In genomic region chr16:79600636-79601091, GRCh38 we compare ENCODE assay signal across 8 cellular contexts. TPM values are rescaled to one million over a fixed set of nuclear protein-coding genes. Genes with fewer than 3 reads are reported as not detected.
DNase-seq lines count a peak whose midpoint lies in the region; ATAC-seq and TF ChIP-seq lines count a peak whose summit lies in the region.

MAF (minus strand) TSS chr16:79600737; CDS start chr16:79599902, 835 bp downstream.

- no peak within 1 kb of the TSS for H2BK120ac ChIP-seq in IMR-90 (ENCODE audit: low read depth, low read length)

- no peak within 1 kb of the TSS for H4K91ac ChIP-seq in IMR-90 (ENCODE audit: insufficient read depth, low read depth, low read length)

- ATAC-seq in IMR-90 (ENCODE audit: low read depth) = peak; percentile 50
- peak; percentile 80 to 84 for ATAC-seq in naive thymus-derived CD8-positive, alpha-beta T cell

- CTCF ChIA-PET in IMR-90 (lab: Yijun Ruan, JAX) = interaction anchor here (0.6 kb wide), 2 partner anchors 14 to 1476 kb away, joined by 3 read pairs; no protein-coding TSS in a partner anchor

- in situ Hi-C loops in IMR-90 (cut with MboI; ENCODE audit: low sequenced_read_pairs) = loop anchor here (10.0 kb wide), 1 partner anchor 1476 kb away; no protein-coding TSS in a partner anchor

- H3K36me3 ChIP-seq in IMR-90 (ENCODE audit: control insufficient read depth, insufficient read depth, low read length) = no peaks in the 10 kb centered on the region

- H3K9ac ChIP-seq in IMR-90 (ENCODE audit: low read depth, low read length) = no peak within 1 kb of the TSS

- TF ChIP-seq CTCF in IMR-90 (conservative IDR thresholded peaks at IDR 0.05; ENCODE audit: low read depth, low read length) = no peak

- H3K23ac ChIP-seq in IMR-90 (ENCODE audit: low read depth, low read length) = no peak within 1 kb of the TSS

- no peak within 1 kb of the TSS for H4K8ac ChIP-seq in IMR-90 (ENCODE audit: low read depth in 2 of 2, low read length in 2 of 2)

- WGBS in IMR-90 (ENCODE audit: extremely low coverage in 2 of 2, insufficient read length in 1 of 2), 2 experiments = 3% methylated on average over 10 of the region's 26 CpGs; no CpG with 5 or more reads in 1 of the 2 experiments

- no peak within 1 kb of the TSS for H2AK9ac ChIP-seq in IMR-90 (replicated peaks; ENCODE audit: low read depth, low read length, poor library complexity)

- no peaks in the 10 kb centered on the region for H3K9me3 ChIP-seq in IMR-90 (ENCODE audit: control insufficient read depth, insufficient read depth, low read length)

- no peak within 1 kb of the TSS for H3K18ac ChIP-seq in IMR-90 (ENCODE audit: low read depth, low read length)

- H3K27me3 ChIP-seq in IMR-90 (ENCODE audit: control insufficient read depth, insufficient read depth, low read length) = peaks cover 19% of the 10 kb centered on the region

- no peaks in the 10 kb centered on the region for H3K9me1 ChIP-seq in IMR-90 (ENCODE audit: insufficient read depth, low read length)

- BruUV-seq in IMR-90 (replicated peaks; lab: Mats Ljungman, UMichigan) = no TSS peak

- peaks cover 30 to 73% (median 44%) of the 10 kb centered on the region in 5 donors for H3K27me3 Mint-ChIP-seq in naive thymus-derived CD8-positive, alpha-beta T cell

- H3K9me3 Mint-ChIP-seq in naive thymus-derived CD8-positive, alpha-beta T cell = no peaks in the 10 kb centered on the region

- H3K14ac ChIP-seq in IMR-90 (replicated peaks; ENCODE audit: low read depth, low read length) = no peak within 1 kb of the TSS

- intact Hi-C loops in IMR-90 (cut with micrococcal nuclease) = loop anchor here (5.0 to 10.0 kb wide), 2 partner anchors 767 to 1366 kb away; no protein-coding TSS in a partner anchor

- peak within 1 kb of the TSS in 9 of 10 donors; percentile 28 to 89 (median 81) for H3K27ac Mint-ChIP-seq in naive thymus-derived CD8-positive, alpha-beta T cell

- no peak within 1 kb of the TSS for H2BK20ac ChIP-seq in IMR-90 (ENCODE audit: low read depth, low read length)

- H3K4me3 ChIP-seq in IMR-90 (ENCODE audit: insufficient read depth, low read depth, low read length) = peak within 1 kb of the TSS; percentile 25

- H2AFZ ChIP-seq in IMR-90 (replicated peaks; ENCODE audit: low read length, poor library complexity) = peak within 1 kb of the TSS; percentile 67

- TF ChIP-seq POLR2A in IMR-90 (IDR thresholded peaks at IDR 0.05; ENCODE audit: low read depth, low read length) = no peak

- H3K27ac ChIP-seq in IMR-90 (ENCODE audit: insufficient read depth, low read length) = no peak within 1 kb of the TSS

- no peak within 1 kb of the TSS for H4K5ac ChIP-seq in IMR-90 (ENCODE audit: low read depth, low read length)

- H2BK15ac ChIP-seq in IMR-90 (ENCODE audit: low read depth, low read length) = no peak within 1 kb of the TSS

- H3K4me1 Mint-ChIP-seq in naive thymus-derived CD8-positive, alpha-beta T cell = peaks cover 12 to 37% (median 29%) of the 10 kb centered on the region in 4 donors

- peaks cover 0 to 4% (median 3%) of the 10 kb centered on the region in 3 donors for H3K36me3 Mint-ChIP-seq in naive thymus-derived CD8-positive, alpha-beta T cell

- H3K4me3 Mint-ChIP-seq in naive thymus-derived CD8-positive, alpha-beta T cell = peak within 1 kb of the TSS; percentile 84 to 98 (median 92)

- peak; percentile 68 for DNase-seq in DMS53 treated with DMSO at 0.1 percent for 48 hours (lab: John Stamatoyannopoulos, UW; ENCODE audit: unreplicated experiment)
- peak; percentile 24 for DNase-seq in IMR-90
- peak; percentile 18 for DNase-seq in SHP77 treated with DMSO at 0.1 percent for 48 hours (lab: John Stamatoyannopoulos, UW)
- DNase-seq in activated naive CD4-positive, alpha-beta T cell (lab: John Stamatoyannopoulos, UW) = peak; percentile 22 to 63 (median 48)
- peak; percentile 30 for DNase-seq in fibroblast of the conjunctiva (ENCODE audit: low read depth)
- DNase-seq in naive thymus-derived CD8-positive, alpha-beta T cell = peak; percentile 24 to 73 (median 59)
- peak; percentile 77 to 80 for DNase-seq in stimulated activated CD8-positive, alpha-beta memory T cell treated with anti-CD3 and anti-CD28 coated beads, Interleukin-7, amount 100 ng/mL, for 4 hours (ENCODE audit: low read depth in 2 of 2)
- DNase-seq in NAMALWA (ENCODE audit: low spot score) = no peak

- no peak within 1 kb of the TSS for H3K4ac ChIP-seq in IMR-90 (ENCODE audit: low read depth, low read length)

- POLR2A ChIA-PET in IMR-90 (lab: Charles Lee; ENCODE audit: unreplicated experiment) = no interaction called here
- POLR2A ChIA-PET in naive thymus-derived CD8-positive, alpha-beta T cell (lab: Charles Lee) = no interaction called here

- H3K4me2 ChIP-seq in IMR-90 (ENCODE audit: low read depth, low read length) = peak within 1 kb of the TSS; percentile 68

- no peaks in the 10 kb centered on the region for H4K20me1 ChIP-seq in IMR-90 (ENCODE audit: insufficient read depth, low read length)

- no peak within 1 kb of the TSS for H2BK5ac ChIP-seq in IMR-90 (ENCODE audit: low read depth, low read length, poor library complexity, severe bottlenecking)

- H3K56ac ChIP-seq in IMR-90 (ENCODE audit: extremely low read depth, insufficient read depth, low read length) = no peak within 1 kb of the TSS

- H3K4me1 ChIP-seq in IMR-90 (ENCODE audit: control insufficient read depth, insufficient read depth, low read length) = no peaks in the 10 kb centered on the region

- no peak within 1 kb of the TSS for H2AK5ac ChIP-seq in IMR-90 (ENCODE audit: low read depth, low read length)

- dilution Hi-C loops in IMR-90 (cut with HindIII; ENCODE audit: low sequenced_read_pairs, unreplicated experiment) = no loop called here

- no peak for TF ChIP-seq RAD21 in IMR-90 (IDR thresholded peaks at IDR 0.05; ENCODE audit: low read length)

- H3K79me1 ChIP-seq in IMR-90 (ENCODE audit: low read depth in 1 of 2, low read length in 2 of 2) = no peaks in the 10 kb centered on the region

TF ChIP-seq in IMR-90, 13 proteins besides CTCF, POLR2A, EP300 and RAD21:
- TF ChIP-seq NFE2L2 (IDR thresholded peaks at IDR 0.05; ENCODE audit: low read depth, low read length) = no peak
- TF ChIP-seq, protein P1, sequence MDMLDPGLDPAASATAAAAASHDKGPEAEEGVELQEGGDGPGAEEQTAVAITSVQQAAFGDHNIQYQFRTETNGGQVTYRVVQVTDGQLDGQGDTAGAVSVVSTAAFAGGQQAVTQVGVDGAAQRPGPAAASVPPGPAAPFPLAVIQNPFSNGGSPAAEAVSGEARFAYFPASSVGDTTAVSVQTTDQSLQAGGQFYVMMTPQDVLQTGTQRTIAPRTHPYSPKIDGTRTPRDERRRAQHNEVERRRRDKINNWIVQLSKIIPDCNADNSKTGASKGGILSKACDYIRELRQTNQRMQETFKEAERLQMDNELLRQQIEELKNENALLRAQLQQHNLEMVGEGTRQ (IDR thresholded peaks at IDR 0.05; ENCODE audit: low read depth, low read length) = peak; percentile 12; the same call in 1 of the 2 replicates

RNA-seq across cellular contexts. Expression of gene MAF, which starts in this region (rescaled TPM):
- total RNA-seq in IMR-90 (2012; rRNA removed) = under 0.01 TPM in 2 replicates
- polyA plus RNA-seq in IMR-90 (2012; rRNA removed) = 0.02 and 0.04 TPM in 2 replicates
- 0.03 TPM in 1 of 2 replicates, not detected in the other for polyA plus RNA-seq in IMR-90 (2012; cell fraction: cytosol; rRNA removed)
- polyA plus RNA-seq in IMR-90 (2012; cell fraction: nucleus; rRNA removed; ENCODE audit: low replicate concordance) = 0.10 TPM in 2 replicates
- total RNA-seq in naive thymus-derived CD8-positive, alpha-beta T cell = 1 to 10 TPM in 1 of 2 experiments, under 1 TPM in 1; 0.74 to 1.0 TPM
- under 1 TPM in 2 of 3 donors, not detected in 1; 0.09 to 0.67 TPM for polyA plus RNA-seq in naive thymus-derived CD8-positive, alpha-beta T cell

Comparison
In these comparisons a context has a peak if more than half of its experiments do, and no peak if none do; other contexts are left out.
1. Peak in DNase-seq, ATAC-seq, H3K4me3 ChIP-seq and H3K4me2 ChIP-seq in IMR-90; RNA of the gene not detected or under 1 TPM.